In genomic region chr17:40818343-40818732, GRCh38 we compare ENCODE assay signal across 8 cellular contexts. TPM values are rescaled to one million over a fixed set of nuclear protein-coding genes. Genes with fewer than 3 reads are reported as not detected.
DNase-seq lines count a peak whose midpoint lies in the region; ATAC-seq, FAIRE-seq and TF ChIP-seq lines count a peak whose summit lies in the region.

No MANE protein-coding gene starts in this region.

- peak overlapping the region; percentile 91 for H3K4me3 Mint-ChIP-seq in CD8-positive, alpha-beta T cell
- peak overlapping the region; percentile 79 for H3K4me3 Mint-ChIP-seq in endodermal cell

- BruUV-seq in OCI-LY7 (replicated peaks; lab: Mats Ljungman, UMichigan) = TSS peak; percentile 97

- peak overlapping the region; percentile 95 for H3K27ac Mint-ChIP-seq in CD8-positive, alpha-beta T cell
- H3K27ac Mint-ChIP-seq in endodermal cell = no peak overlapping the region

- H3K36me3 ChIP-seq in CD8-positive, alpha-beta T cell (ENCODE audit: insufficient read depth, low read length) = peaks cover 6% of the 10 kb centered on the region
- H3K36me3 ChIP-seq in OCI-LY7 (ENCODE audit: insufficient read depth, low read length) = peaks cover 16% of the 10 kb centered on the region
- H3K36me3 ChIP-seq in endodermal cell (ENCODE audit: control insufficient read depth, insufficient read depth, low read length) = peaks cover 7% of the 10 kb centered on the region
- peaks cover 11% of the 10 kb centered on the region for H3K36me3 ChIP-seq in osteoblast (ENCODE audit: insufficient read depth, low read length)

- H3K27me3 Mint-ChIP-seq in CD8-positive, alpha-beta T cell (ENCODE audit: low read depth) = peaks cover 14% of the 10 kb centered on the region
- H3K27me3 Mint-ChIP-seq in endodermal cell (ENCODE audit: insufficient read depth) = peaks cover 76% of the 10 kb centered on the region

- H3K4me1 ChIP-seq in CD8-positive, alpha-beta T cell (ENCODE audit: insufficient read depth, low read length) = peaks cover 17% of the 10 kb centered on the region
- H3K4me1 ChIP-seq in OCI-LY7 (ENCODE audit: insufficient read depth, low read length, poor library complexity, severe bottlenecking) (peaks cover 8% of the 10 kb centered on the region), endodermal cell (ENCODE audit: control insufficient read depth, insufficient read depth, low read length) (no peaks in the 10 kb centered on the region), osteoblast (ENCODE audit: insufficient read depth, low read length) (peaks cover 8% of the 10 kb centered on the region)

- H2AFZ ChIP-seq in OCI-LY7 (ENCODE audit: low read length) (peak overlapping the region; percentile 73), osteoblast (ENCODE audit: low read length) (peak overlapping the region; percentile 23)

- no peaks in the 10 kb centered on the region for H4K20me1 ChIP-seq in OCI-LY7 (ENCODE audit: insufficient read depth, low read length)
- no peaks in the 10 kb centered on the region for H4K20me1 ChIP-seq in osteoblast (ENCODE audit: insufficient read depth, low read length)

- peak overlapping the region; percentile 77 for H3K4me3 ChIP-seq in CD8-positive, alpha-beta T cell (ENCODE audit: low read depth, low read length)
- H3K4me3 ChIP-seq in OCI-LY7 (ENCODE audit: low read depth, low read length, poor library complexity, severe bottlenecking) = peak overlapping the region; percentile 78
- peak overlapping the region; percentile 97 for H3K4me3 ChIP-seq in endodermal cell (ENCODE audit: low read length)
- H3K4me3 ChIP-seq in osteoblast (ENCODE audit: insufficient read depth, low read length) = peak overlapping the region; percentile 83

- peak overlapping the region; percentile 28 for H3K9ac ChIP-seq in endodermal cell (ENCODE audit: extremely low read depth, low read length, poor library complexity, severe bottlenecking)

- no peak for TF ChIP-seq CTCF in CD8-positive, alpha-beta T cell (IDR thresholded peaks at IDR 0.05)
- TF ChIP-seq CTCF in OCI-LY7 (conservative IDR thresholded peaks at IDR 0.05; ENCODE audit: low read length) (no peak), endodermal cell (conservative IDR thresholded peaks at IDR 0.05) (no peak), osteoblast (IDR thresholded peaks at IDR 0.05; ENCODE audit: extremely low read depth, low read depth, low read length) (no peak)

- CTCF ChIA-PET in CD8-positive, alpha-beta T cell (lab: Charles Lee) = interaction anchor here (0.6 to 2.3 kb wide), 2 partner anchors 12 to 845 kb away, joined by 3 to 7 read pairs; no protein-coding TSS in a partner anchor
- CTCF ChIA-PET in OCI-LY7 (lab: Charles Lee; ENCODE audit: unreplicated experiment) = no interaction called here

- peaks cover 4% of the 10 kb centered on the region for H3K9me3 Mint-ChIP-seq in CD8-positive, alpha-beta T cell
- H3K9me3 Mint-ChIP-seq in endodermal cell = peaks cover 7% of the 10 kb centered on the region

- no peak for FAIRE-seq in urothelium cell line (lab: Jason Lieb, UNC)

- H3K9me3 ChIP-seq in CD8-positive, alpha-beta T cell (ENCODE audit: low read length) = no peaks in the 10 kb centered on the region
- H3K9me3 ChIP-seq in OCI-LY7 (ENCODE audit: low read length) (no peaks in the 10 kb centered on the region), endodermal cell (ENCODE audit: control insufficient read depth, low read length) (no peaks in the 10 kb centered on the region), osteoblast (ENCODE audit: low read depth, low read length) (no peaks in the 10 kb centered on the region)

- POLR2A ChIA-PET in CD8-positive, alpha-beta T cell (lab: Charles Lee) = interaction anchor here (0.7 to 1.8 kb wide), 13 partner anchors 12 to 1198 kb away, joined by 3 to 8 read pairs (median 4); partner anchors contain the start of genes DNAJC7 and EIF1
- POLR2A ChIA-PET in OCI-LY7 (lab: Charles Lee) = interaction anchor here (0.9 to 1.7 kb wide), 2 partner anchors 15 to 870 kb away, joined by 3 to 7 read pairs; no protein-coding TSS in a partner anchor

- H3K79me2 ChIP-seq in OCI-LY7 (ENCODE audit: insufficient read depth, low read depth, low read length) = peaks cover 9% of the 10 kb centered on the region; the same call in 1 of the 2 replicates
- H3K79me2 ChIP-seq in osteoblast (ENCODE audit: insufficient read depth, low read length) = peaks cover 25% of the 10 kb centered on the region

- peaks cover 21% of the 10 kb centered on the region for H3K36me3 Mint-ChIP-seq in CD8-positive, alpha-beta T cell
- H3K36me3 Mint-ChIP-seq in endodermal cell (ENCODE audit: low read depth) = peaks cover 14% of the 10 kb centered on the region

- intact Hi-C loops in CD8-positive, alpha-beta T cell (cut with DNase I, micrococcal nuclease) = loop anchor here (2.0 to 10.0 kb wide), 7 partner anchors 170 to 1199 kb away; partner anchors contain the start of genes CDC6 (in 2 of the 2), EIF1 (in 2 of the 2), CCR7 (in 1 of the 2) and DNAJC7 (in 1 of the 2)
- intact Hi-C loops in OCI-LY7 (cut with micrococcal nuclease; ENCODE audit: unreplicated experiment) = no loop called here

- WGBS in endodermal cell (ENCODE audit: insufficient coverage in 1 of 2, insufficient read length in 1 of 2), 2 experiments = 0 to 28% methylated on average over 1 to 7 of the region's 7 CpGs

- H3K9me2 ChIP-seq in OCI-LY7 (ENCODE audit: insufficient read depth, low read length) = no peaks in the 10 kb centered on the region

- no peaks in the 10 kb centered on the region for H3K27me3 ChIP-seq in CD8-positive, alpha-beta T cell (ENCODE audit: insufficient read depth, low read length)
- peaks cover 33% of the 10 kb centered on the region for H3K27me3 ChIP-seq in endodermal cell (ENCODE audit: control insufficient read depth, insufficient read depth, low read length, poor library complexity, severe bottlenecking)
- H3K27me3 ChIP-seq in osteoblast (ENCODE audit: insufficient read depth, low read length) = no peaks in the 10 kb centered on the region

- ATAC-seq in CD8-positive, alpha-beta T cell = no peak
- ATAC-seq in HG03159 (IDR thresholded peaks at IDR 0.05; ENCODE audit: unreplicated experiment) (no peak), GM18867 (IDR thresholded peaks at IDR 0.05; ENCODE audit: unreplicated experiment) (no peak)

- H3K4me1 Mint-ChIP-seq in CD8-positive, alpha-beta T cell (ENCODE audit: low read depth) = peaks cover 26% of the 10 kb centered on the region
- no peaks in the 10 kb centered on the region for H3K4me1 Mint-ChIP-seq in endodermal cell

- H3K4me2 ChIP-seq in OCI-LY7 (ENCODE audit: low read length) (peak overlapping the region; percentile 91), osteoblast (ENCODE audit: insufficient read depth, low read length) (peak overlapping the region; percentile 87)

- peak overlapping the region; percentile 70 for H3K27ac ChIP-seq in CD8-positive, alpha-beta T cell (ENCODE audit: low read depth, low read length)
- H3K27ac ChIP-seq in OCI-LY7 (ENCODE audit: low read depth, low read length, poor library complexity, severe bottlenecking) = peak overlapping the region; percentile 56
- H3K27ac ChIP-seq in endodermal cell (ENCODE audit: low read depth, low read length) = no peak overlapping the region
- peak overlapping the region; percentile 72 for H3K27ac ChIP-seq in osteoblast (ENCODE audit: low read depth, low read length)

- DNase-seq in CD8-positive, alpha-beta T cell = no peak
- DNase-seq in OCI-LY7 (ENCODE audit: low spot score) (no peak), endodermal cell (no peak), osteoblast (ENCODE audit: insufficient read length, low spot score, missing footprints) (no peak), urothelium cell line (ENCODE audit: low spot score) (no peak)
- no peak for DNase-seq in activated effector memory CD4-positive, alpha-beta T cell treated with anti-CD3 and anti-CD28 coated beads, Interleukin-2, amount 50 U/mL, for 16 hours

RNA-seq across cellular contexts. Expression of gene KRT10, which starts 4.1 kb away (rescaled TPM):
- 10 to 100 TPM; 43.3 to 54.4 TPM for total RNA-seq in CD8-positive, alpha-beta T cell
- total RNA-seq in OCI-LY7 (2014; rRNA removed; shearing (Covaris generic)) = 6.6 and 10.7 TPM in 2 replicates
- total RNA-seq in OCI-LY7 (2022) (39.7 and 44.0 TPM in 2 replicates), endodermal cell (10 to 100 TPM; 22.3 to 46.8 TPM), osteoblast (2.2 and 2.4 TPM in 2 replicates)
- 85.2 TPM for polyA plus RNA-seq in endodermal cell (2013, experiment 1 of 2)
- polyA plus RNA-seq in endodermal cell (2013, experiment 2 of 2) = 88.8 TPM

RNA-seq across cellular contexts. Expression of gene KRT28, which starts 18.6 kb away (rescaled TPM):
- total RNA-seq in CD8-positive, alpha-beta T cell = not detected
- total RNA-seq in OCI-LY7 (2014; rRNA removed; shearing (Covaris generic)) = not detected in 2 replicates
- total RNA-seq in OCI-LY7 (2022) = not detected in 2 replicates
- total RNA-seq in endodermal cell = not detected
- not detected for polyA plus RNA-seq in endodermal cell (2013, experiment 1 of 2)
- not detected for polyA plus RNA-seq in endodermal cell (2013, experiment 2 of 2)
- total RNA-seq in osteoblast = not detected in 2 replicates

RNA-seq across cellular contexts. Expression of gene KRT27, which starts 36.0 kb away (rescaled TPM):
- total RNA-seq in CD8-positive, alpha-beta T cell = not detected
- not detected in 2 replicates for total RNA-seq in OCI-LY7 (2014; rRNA removed; shearing (Covaris generic))
- total RNA-seq in OCI-LY7 (2022) (not detected in 2 replicates), endodermal cell (not detected), osteoblast (not detected in 2 replicates)
- not detected for polyA plus RNA-seq in endodermal cell (2013, experiment 1 of 2)
- not detected for polyA plus RNA-seq in endodermal cell (2013, experiment 2 of 2)

RNA-seq across cellular contexts. Expression of gene KRT26, which starts 46.3 kb away (rescaled TPM):
- total RNA-seq in CD8-positive, alpha-beta T cell = not detected
- not detected in 2 replicates for total RNA-seq in OCI-LY7 (2014; rRNA removed; shearing (Covaris generic))
- total RNA-seq in OCI-LY7 (2022) = not detected in 2 replicates
- not detected for total RNA-seq in endodermal cell
- polyA plus RNA-seq in endodermal cell (2013, experiment 1 of 2) = not detected
- polyA plus RNA-seq in endodermal cell (2013, experiment 2 of 2) = not detected
- not detected in 2 replicates for total RNA-seq in osteoblast

RNA-seq across cellular contexts. Expression of gene KRT12, which starts 48.7 kb away (rescaled TPM):
- not detected for total RNA-seq in CD8-positive, alpha-beta T cell
- not detected in 2 replicates for total RNA-seq in OCI-LY7 (2014; rRNA removed; shearing (Covaris generic))
- total RNA-seq in OCI-LY7 (2022) = not detected in 2 replicates
- not detected for total RNA-seq in endodermal cell
- not detected for polyA plus RNA-seq in endodermal cell (2013, experiment 1 of 2)
- polyA plus RNA-seq in endodermal cell (2013, experiment 2 of 2) = not detected
- total RNA-seq in osteoblast = not detected in 2 replicates
